In the genomic region with DNA sequence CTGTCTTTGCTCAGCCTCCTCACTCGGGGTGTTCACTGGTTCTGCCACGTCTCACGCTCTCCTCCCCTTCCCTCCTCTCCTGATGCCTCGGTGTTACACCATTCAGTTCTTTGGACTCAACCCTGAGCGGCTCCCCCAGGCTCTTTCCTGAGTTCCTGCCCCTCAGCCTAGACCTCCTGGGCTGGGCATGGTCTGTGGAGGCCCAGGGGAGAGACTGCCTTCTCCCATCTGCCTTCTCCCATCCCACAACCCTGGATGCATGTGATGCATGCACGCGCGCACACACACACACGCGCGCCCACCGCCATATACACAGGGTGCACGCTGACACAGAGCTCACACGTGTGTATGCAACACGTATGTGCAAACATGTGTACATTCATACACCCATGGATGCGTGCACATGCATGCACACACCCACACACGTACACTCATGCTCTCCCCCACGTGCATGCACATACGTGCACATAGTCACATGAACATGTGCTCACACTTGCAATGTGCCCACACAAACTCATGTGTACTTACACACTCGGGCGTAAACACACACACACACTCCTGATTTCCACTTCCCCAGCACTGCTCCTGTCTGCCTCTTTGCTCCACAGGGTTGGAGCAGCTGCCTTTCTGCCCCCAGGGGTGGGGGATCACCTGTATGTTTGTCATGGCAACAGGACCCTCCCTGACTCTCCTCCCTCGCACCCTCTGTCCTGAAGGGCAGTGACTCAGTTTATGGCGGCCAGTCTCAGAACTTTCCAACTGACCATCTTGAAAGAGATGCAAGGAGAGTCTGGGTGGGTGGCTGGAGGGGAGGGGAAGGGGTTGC, we compare ENCODE assay signal across 2 cellular contexts.
TF ChIP-seq lines count a peak whose summit lies in the region.

No MANE protein-coding gene starts in this region.

TF ChIP-seq in HEK293, 187 proteins besides CTCF, POLR2A, EP300 and RAD21:
- TF ChIP-seq ZFHX2 (tag by site-specific recombination; conservative IDR thresholded peaks at IDR 0.05) (peak; percentile 32), ZNF548 (tag by site-specific recombination; IDR thresholded peaks at IDR 0.05) (no peak)
TF ChIP-seq in HEK293: peak in this region for 1.

TF ChIP-seq in H1, 55 proteins besides CTCF, POLR2A, EP300 and RAD21:
- TF ChIP-seq PHF8 (conservative IDR thresholded peaks at IDR 0.05; ENCODE audit: low read depth, low read length): no peak
- no peak for TF ChIP-seq MAFK (IDR thresholded peaks at IDR 0.05; ENCODE audit: low read depth, low read length)
- TF ChIP-seq MAX (IDR thresholded peaks at IDR 0.05): no peak
- TF ChIP-seq CTBP2 (IDR thresholded peaks at IDR 0.05; ENCODE audit: borderline replicate concordance, insufficient read depth, insufficient read length, low read length): no peak
- TF ChIP-seq GTF2F1 (IDR thresholded peaks at IDR 0.05; ENCODE audit: borderline replicate concordance, low read depth, low read length): no peak
